In the genomic region with DNA sequence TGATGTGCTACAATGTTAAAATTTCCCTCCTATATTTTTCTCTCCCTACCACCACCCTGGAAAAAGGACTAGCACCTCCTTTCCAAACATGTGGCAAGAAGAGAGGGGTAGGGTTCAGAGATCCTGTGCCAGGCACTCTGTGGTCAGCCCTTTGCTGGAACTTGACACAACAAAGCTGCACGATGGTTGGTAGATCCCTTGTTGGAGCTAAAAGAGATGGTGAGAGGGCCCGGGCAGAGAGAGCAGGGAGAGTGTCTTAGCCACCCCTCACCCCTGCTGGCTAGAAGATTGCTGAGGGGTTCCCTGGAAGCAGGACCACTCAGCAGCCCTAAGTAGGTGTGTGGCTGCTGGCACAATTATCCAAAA, we compare ENCODE assay signal across 9 cellular contexts. TPM values are rescaled to one million over a fixed set of nuclear protein-coding genes. Genes with fewer than 3 reads are reported as not detected.
DNase-seq lines count a peak whose midpoint lies in the region; ATAC-seq, FAIRE-seq and TF ChIP-seq lines count a peak whose summit lies in the region.
"Had no signal": no experiment of that assay in that cellular context is flagged by ENCODE, and none has a peak within 500 bp of the region (broad histone marks: within the 10 kb centered on the region; RNA-seq: fewer than 3 reads in every experiment).

No MANE protein-coding gene starts in this region.

- CTCF ChIA-PET in CD4-positive, alpha-beta T cell (lab: Charles Lee) = no interaction called here
- CTCF ChIA-PET in PC-3 (lab: Charles Lee) = no interaction called here

- H3F3A ChIP-seq in PC-3 (ENCODE audit: low read length, unreplicated experiment) = peaks cover 5% of the 10 kb centered on the region

- H3K27me3 ChIP-seq in CD4-positive, alpha-beta T cell (ENCODE audit: control insufficient read depth, insufficient read depth, low read length) = no peaks in the 10 kb centered on the region
- H3K27me3 ChIP-seq in PC-3 (ENCODE audit: low read length) = no peaks in the 10 kb centered on the region
- no peaks in the 10 kb centered on the region for H3K27me3 ChIP-seq in endodermal cell (ENCODE audit: control insufficient read depth, insufficient read depth, low read length, poor library complexity, severe bottlenecking)
- no peaks in the 10 kb centered on the region for H3K27me3 ChIP-seq in psoas muscle (ENCODE audit: insufficient read depth in 3 of 3, low read length in 2 of 3)

- no peak overlapping the region for H3K4me3 ChIP-seq in PC-3 (ENCODE audit: low read length)
- peak overlapping the region; percentile 5 for H3K4me3 ChIP-seq in endodermal cell (ENCODE audit: low read length)
- no peak overlapping the region for H3K4me3 ChIP-seq in psoas muscle

- H3K4me3 Mint-ChIP-seq in CD4-positive, alpha-beta T cell = peak overlapping the region; percentile 56
- no peak overlapping the region for H3K4me3 Mint-ChIP-seq in endodermal cell

- H3K9me2 ChIP-seq in PC-3 (replicated peaks; ENCODE audit: low read length) = no peaks in the 10 kb centered on the region

- POLR2A ChIA-PET in CD4-positive, alpha-beta T cell (lab: Charles Lee) = interaction anchor here (1.0 kb wide), 2 partner anchors 69 to 78 kb away, joined by 3 to 7 read pairs; no protein-coding TSS in a partner anchor
- POLR2A ChIA-PET in PC-3 (lab: Charles Lee; ENCODE audit: unreplicated experiment) = no interaction called here

- peaks cover 7% of the 10 kb centered on the region for H3K79me2 ChIP-seq in PC-3 (ENCODE audit: low read length)

- ATAC-seq in CD4-positive, alpha-beta T cell (ENCODE audit: poor library complexity) = no peak
- ATAC-seq in PC-3 (no peak), psoas muscle (no peak)

- BruUV-seq in PC-3 (replicated peaks; lab: Mats Ljungman, UMichigan) = no TSS peak

- TF ChIP-seq CTCF in CD4-positive, alpha-beta T cell (IDR thresholded peaks at IDR 0.05) = no peak
- no peak for TF ChIP-seq CTCF in PC-3 (conservative IDR thresholded peaks at IDR 0.05; ENCODE audit: low read depth, low read length)
- no peak for TF ChIP-seq CTCF in endodermal cell (conservative IDR thresholded peaks at IDR 0.05)
- TF ChIP-seq CTCF in psoas muscle (IDR thresholded peaks at IDR 0.05) = no peak
- TF ChIP-seq CTCF in D721Med (IDR thresholded peaks at IDR 0.05; ENCODE audit: insufficient read depth, missing control alignments) = no peak

- DNase-seq in CD4-positive, alpha-beta T cell = no peak
- DNase-seq in PC-3 (no peak), endodermal cell (no peak), psoas muscle (peak in 1 of 2 donors; percentile 35), NCI-H187 (lab: John Stamatoyannopoulos, UW) (no peak), DMS79 (lab: John Stamatoyannopoulos, UW) (no peak), D721Med (ENCODE audit: insufficient read length, low spot score) (no peak)
- no peak for DNase-seq in stimulated activated CD4-positive, alpha-beta T cell treated with anti-CD3 and anti-CD28 coated beads, Interleukin-2, amount 100 ng/mL, for 24 hours
- DNase-seq: GDM1 had no signal

- H3K9me3 Mint-ChIP-seq in CD4-positive, alpha-beta T cell = no peaks in the 10 kb centered on the region
- no peaks in the 10 kb centered on the region for H3K9me3 Mint-ChIP-seq in endodermal cell

- peak overlapping the region; percentile 92 for H3K27ac Mint-ChIP-seq in CD4-positive, alpha-beta T cell
- peak overlapping the region; percentile 99 for H3K27ac Mint-ChIP-seq in endodermal cell

- FAIRE-seq in D721Med (lab: Jason Lieb, UNC) = no peak

- peaks cover 32% of the 10 kb centered on the region for H3K4me1 ChIP-seq in PC-3 (ENCODE audit: insufficient read depth, low read length)
- peaks cover 15% of the 10 kb centered on the region for H3K4me1 ChIP-seq in endodermal cell (ENCODE audit: control insufficient read depth, insufficient read depth, low read length)
- peaks cover 33% of the 10 kb centered on the region for H3K4me1 ChIP-seq in psoas muscle

- no peaks in the 10 kb centered on the region for H3K9me3 ChIP-seq in CD4-positive, alpha-beta T cell (ENCODE audit: control insufficient read depth, low read length)
- H3K9me3 ChIP-seq in PC-3 (ENCODE audit: low read length) = no peaks in the 10 kb centered on the region
- no peaks in the 10 kb centered on the region for H3K9me3 ChIP-seq in endodermal cell (ENCODE audit: control insufficient read depth, low read length)
- H3K9me3 ChIP-seq in psoas muscle = no peaks in the 10 kb centered on the region

- WGBS in endodermal cell (ENCODE audit: insufficient coverage in 1 of 2, insufficient read length in 1 of 2), 2 experiments = 59 to 67% methylated on average over 1 to 2 of the region's 2 CpGs
- WGBS in psoas muscle, 3 donors = 61 to 80% (median 62%) methylated on average over 2 of the region's 2 CpGs

- H3K4me2 ChIP-seq in PC-3 (ENCODE audit: low read length) = peak overlapping the region; percentile 94

- H4K20me1 ChIP-seq in PC-3 (ENCODE audit: low read length) = no peaks in the 10 kb centered on the region

- no peaks in the 10 kb centered on the region for H3K36me3 ChIP-seq in PC-3 (ENCODE audit: low read depth, low read length)
- peaks cover 13% of the 10 kb centered on the region for H3K36me3 ChIP-seq in endodermal cell (ENCODE audit: control insufficient read depth, insufficient read depth, low read length)
- H3K36me3 ChIP-seq in psoas muscle (ENCODE audit: insufficient read depth in 1 of 2, low read depth in 1 of 2) = no peaks in the 10 kb centered on the region

- intact Hi-C loops in CD4-positive, alpha-beta T cell (cut with DNase I, micrococcal nuclease) = loop anchor here (5.0 to 10.0 kb wide), 6 partner anchors 309 to 571 kb away; a partner anchor contains a TSS
- intact Hi-C loops in PC-3 (cut with micrococcal nuclease) (loop anchor here (5.0 to 10.0 kb wide), 4 partner anchors 156 to 1081 kb away; a partner anchor contains a TSS), psoas muscle (cut with DNase I) (loop anchor here (1.0 to 5.0 kb wide), 2 partner anchors 80 to 286 kb away; no protein-coding TSS in a partner anchor)

- no peak overlapping the region for H3K27ac ChIP-seq in CD4-positive, alpha-beta T cell (ENCODE audit: low read depth, low read length)
- H3K27ac ChIP-seq in PC-3 (ENCODE audit: low read length) (peak overlapping the region; percentile 89), endodermal cell (ENCODE audit: low read depth, low read length) (peak overlapping the region; percentile 96), psoas muscle (peak overlapping the region; percentile 89)

- peaks cover 14% of the 10 kb centered on the region for H3K36me3 Mint-ChIP-seq in CD4-positive, alpha-beta T cell (ENCODE audit: low read depth)
- peaks cover 9% of the 10 kb centered on the region for H3K36me3 Mint-ChIP-seq in endodermal cell (ENCODE audit: low read depth)

- no peak overlapping the region; the same call in 1 of the 2 replicates for H2AFZ ChIP-seq in PC-3 (ENCODE audit: low read length)

- peaks cover 65% of the 10 kb centered on the region for H3K4me1 Mint-ChIP-seq in CD4-positive, alpha-beta T cell (ENCODE audit: low read depth)
- peaks cover 51% of the 10 kb centered on the region for H3K4me1 Mint-ChIP-seq in endodermal cell

- H3K9ac ChIP-seq in PC-3 (ENCODE audit: low read length) = no peak overlapping the region
- peak overlapping the region; percentile 95 for H3K9ac ChIP-seq in endodermal cell (ENCODE audit: extremely low read depth, low read length, poor library complexity, severe bottlenecking)

- H3K27me3 Mint-ChIP-seq in CD4-positive, alpha-beta T cell = no peaks in the 10 kb centered on the region
- H3K27me3 Mint-ChIP-seq in endodermal cell (ENCODE audit: insufficient read depth) = no peaks in the 10 kb centered on the region

RNA-seq across cellular contexts. Expression of a gene that starts 2.5 kb away (rescaled TPM):
- total RNA-seq in CD4-positive, alpha-beta T cell = 10 to 100 TPM; 50.6 to 52.4 TPM
- total RNA-seq in PC-3 (2014; rRNA removed) (13.0 and 15.0 TPM in 2 replicates), endodermal cell (100 to 1,000 TPM; 342 TPM), psoas muscle (10 to 100 TPM; 13.8 to 24.2 (median 22.0) TPM)
- polyA plus RNA-seq in endodermal cell (2013, experiment 1 of 2) = 245 TPM
- polyA plus RNA-seq in endodermal cell (2013, experiment 2 of 2) = 232 TPM
- 10 to 100 TPM in 2 of 3 donors, 1 to 10 TPM in 1; 7.9 to 22.6 (median 12.5) TPM for polyA plus RNA-seq in psoas muscle

Comparison
In these comparisons a context has a peak if more than half of its experiments do, and no peak if none do; other contexts are left out.
1. RNA of a gene that starts 2.5 kb away (total RNA-seq): 342 TPM in endodermal cell; 50.6 to 52.4 TPM in CD4-positive, alpha-beta T cell, 13.8 to 24.2 TPM in psoas muscle and 13.0 to 15.0 TPM in PC-3; every median in the first group is over 4 times any median in the second.